Comparison of ENCODE assay signal across 25 cellular contexts in genomic region chr4:180994722-180995121, GRCh38.
"Had no signal": no experiment of that assay in that cellular context is flagged by ENCODE, and none has a peak within 500 bp of the region (broad histone marks: within the 10 kb centered on the region; RNA-seq: fewer than 3 reads in every experiment).

No MANE protein-coding gene starts in this region.

- H3K4me1 ChIP-seq: colonic mucosa, esophagus muscularis mucosa, esophagus squamous epithelium, gastrocnemius medialis, gastroesophageal sphincter, heart left ventricle, heart right ventricle had no signal

- H3K27ac ChIP-seq: colonic mucosa, coronary artery, dorsolateral prefrontal cortex, epithelial cell of prostate, esophagus muscularis mucosa, esophagus squamous epithelium, foreskin keratinocyte, gastrocnemius medialis, gastroesophageal sphincter, heart left ventricle, heart right ventricle had no signal

- H3K36me3 ChIP-seq: colonic mucosa, esophagus muscularis mucosa, esophagus squamous epithelium, gastrocnemius medialis, gastroesophageal sphincter, heart left ventricle, heart right ventricle had no signal

- H3K4me3 ChIP-seq: colonic mucosa, coronary artery, dorsolateral prefrontal cortex, esophagus muscularis mucosa, esophagus squamous epithelium, gastrocnemius medialis, gastroesophageal sphincter, heart left ventricle, heart right ventricle had no signal

- H3K9me3 Mint-ChIP-seq: dendritic cell treated with granulocyte-macrophage colony-stimulating factor and Interleukin-4, amounts not matched to agents 40 ng/mL and 50 ng/mL, for 4 days; endodermal cell had no signal

- H3K4me3 Mint-ChIP-seq: dendritic cell treated with granulocyte-macrophage colony-stimulating factor and Interleukin-4, amounts not matched to agents 40 ng/mL and 50 ng/mL, for 4 days; effector memory CD8-positive, alpha-beta T cell; endodermal cell had no signal

- H3K27me3 ChIP-seq: colonic mucosa, dorsolateral prefrontal cortex, esophagus muscularis mucosa, esophagus squamous epithelium, foreskin keratinocyte, gastrocnemius medialis, gastroesophageal sphincter, heart left ventricle, heart right ventricle had no signal

- H3K9me3 ChIP-seq: colonic mucosa, esophagus muscularis mucosa, esophagus squamous epithelium, gastrocnemius medialis, gastroesophageal sphincter, heart left ventricle, heart right ventricle had no signal

- H3K27me3 Mint-ChIP-seq: dendritic cell treated with granulocyte-macrophage colony-stimulating factor and Interleukin-4, amounts not matched to agents 40 ng/mL and 50 ng/mL, for 4 days; effector memory CD8-positive, alpha-beta T cell had no signal

- H3K27ac Mint-ChIP-seq: dendritic cell treated with granulocyte-macrophage colony-stimulating factor and Interleukin-4, amounts not matched to agents 40 ng/mL and 50 ng/mL, for 4 days; effector memory CD8-positive, alpha-beta T cell; endodermal cell had no signal

- ATAC-seq: effector memory CD8-positive, alpha-beta T cell; esophagus mucosa; foreskin keratinocyte; gastrocnemius medialis; gastroesophageal sphincter; heart left ventricle; heart right ventricle had no signal

- DNase-seq: colonic mucosa; cortex of kidney; dermis blood vessel endothelial cell; dorsolateral prefrontal cortex; effector CD4-positive, alpha-beta T cell; effector CD8-positive, alpha-beta T cell; effector memory CD4-positive, alpha-beta T cell; effector memory CD8-positive, alpha-beta T cell; endodermal cell; erythroblast; esophagus squamous epithelium; foreskin fibroblast; foreskin keratinocyte; foreskin melanocyte; gastrocnemius medialis; glutamatergic neuron; head of caudate nucleus; heart left ventricle; heart right ventricle had no signal
